ENCODE assay signal across 9 cellular contexts in the genomic region with DNA sequence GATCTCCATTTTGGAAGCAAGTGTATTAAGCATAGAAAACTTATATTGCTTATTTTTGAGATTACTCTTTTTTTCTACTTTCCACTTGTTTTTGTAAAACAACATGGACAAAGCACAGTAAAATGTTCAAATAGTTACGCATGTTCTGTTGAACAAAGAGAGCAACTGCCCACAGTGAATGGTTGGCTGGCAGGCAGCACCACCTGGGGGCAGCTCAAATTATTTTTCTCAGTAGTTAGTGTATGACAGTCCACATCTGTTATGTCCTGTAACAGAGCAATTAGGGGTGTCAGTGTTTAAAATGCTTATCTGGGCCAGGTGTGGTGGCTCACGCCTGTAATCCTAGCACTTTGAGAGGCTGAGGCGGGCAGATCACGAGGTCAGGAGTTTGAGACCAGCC. TPM values are rescaled to one million over a fixed set of nuclear protein-coding genes. Genes with fewer than 3 reads are reported as not detected.
DNase-seq lines count a peak whose midpoint lies in the region; ATAC-seq and TF ChIP-seq lines count a peak whose summit lies in the region.
"Had no signal": no experiment of that assay in that cellular context is flagged by ENCODE, and none has a peak within 500 bp of the region (broad histone marks: within the 10 kb centered on the region; RNA-seq: fewer than 3 reads in every experiment).

No MANE protein-coding gene starts in this region.

- WGBS in heart left ventricle, 4 donors = 66 to 75% (median 70%) methylated on average over 4 of the region's 4 CpGs
- WGBS in thyroid gland, 2 donors = 72 to 81% methylated on average over 4 of the region's 4 CpGs

- TF ChIP-seq POLR2A in heart left ventricle (IDR thresholded peaks at IDR 0.05) = no peak
- TF ChIP-seq POLR2A in thyroid gland (IDR thresholded peaks at IDR 0.05) = no peak

- in situ Hi-C loops in SK-MEL-5 (cut with HindIII; ENCODE audit: low pct_unique_long_range_greater_than_20kb, low sequenced_read_pairs) = no loop called here

- TF ChIP-seq CTCF in heart left ventricle (IDR thresholded peaks at IDR 0.05) (peak; percentile 18 to 63 (median 42)), thyroid gland (IDR thresholded peaks at IDR 0.05) (peak in 5 of 6 experiments; percentile 50 to 71 (median 60))

- H3K4me1 ChIP-seq in heart left ventricle (peaks cover 0 to 5% (median 0%) of the 10 kb centered on the region in 12 donors), thyroid gland (no peaks in the 10 kb centered on the region)
- H3K4me1 ChIP-seq: SJSA1 had no signal

- intact Hi-C loops in heart left ventricle (cut with DNase I) = loop anchor here (2.0 to 10.0 kb wide), 6 partner anchors 44 to 236 kb away; no protein-coding TSS in a partner anchor
- intact Hi-C loops in thyroid gland (cut with DNase I) = loop anchor here (10.0 kb wide), 1 partner anchor 236 kb away; no protein-coding TSS in a partner anchor

- peak in 3 of 4 donors; percentile 77 to 84 (median 81) for ATAC-seq in heart left ventricle
- ATAC-seq in HG03108 (IDR thresholded peaks at IDR 0.05; ENCODE audit: unreplicated experiment) = no peak
- no peak for ATAC-seq in GM18858 (IDR thresholded peaks at IDR 0.05; ENCODE audit: unreplicated experiment)

- H3K27ac ChIP-seq in heart left ventricle = no peak overlapping the region
- no peak overlapping the region for H3K27ac ChIP-seq in thyroid gland
- H3K27ac ChIP-seq: SJSA1 had no signal

- H3K9me3 ChIP-seq in heart left ventricle (peaks cover 0 to 4% (median 0%) of the 10 kb centered on the region in 12 donors), thyroid gland (no peaks in the 10 kb centered on the region)
- H3K9me3 ChIP-seq: SJSA1 had no signal

- DNase-seq in activated CD4-positive, alpha-beta T cell treated with anti-CD3 and anti-CD28 coated beads, Interleukin-2, amount 50 U/mL, for 1 hour = peak; percentile 11
- DNase-seq in activated CD4-positive, alpha-beta T cell treated with anti-CD3 and anti-CD28 coated beads for 1 hour = no peak
- DNase-seq in SK-MEL-5 (ENCODE audit: low read depth, low spot score) = peak; percentile 33
- peak in 2 of 5 donors; percentile 23 to 40 for DNase-seq in heart left ventricle
- peak; percentile 55 to 65 for DNase-seq in thyroid gland
- no peak for DNase-seq in HuH-7.5 (ENCODE audit: low spot score)

- H3K4me3 ChIP-seq in heart left ventricle = no peak overlapping the region
- no peak overlapping the region for H3K4me3 ChIP-seq in thyroid gland (replicated peaks in 1 of 3)
- H3K4me3 ChIP-seq: SJSA1 had no signal

- H3K36me3 ChIP-seq in heart left ventricle (no peaks in the 10 kb centered on the region), thyroid gland (no peaks in the 10 kb centered on the region)
- H3K36me3 ChIP-seq: SJSA1 had no signal

- peaks cover 0 to 6% (median 0%) of the 10 kb centered on the region in 9 donors for H3K27me3 ChIP-seq in heart left ventricle
- H3K27me3 ChIP-seq in thyroid gland = no peaks in the 10 kb centered on the region
- H3K27me3 ChIP-seq: SJSA1 had no signal

RNA-seq across cellular contexts. Expression of a gene that starts 46.1 kb away (rescaled TPM):
- total RNA-seq in SK-MEL-5 (2014; rRNA removed; shearing (Covaris generic)) = 31.9 and 32.4 TPM in 2 replicates
- polyA plus RNA-seq in SK-MEL-5 (2015; cell fraction: cytosol; rRNA removed) = 12.0 and 20.2 TPM in 2 replicates
- polyA plus RNA-seq in SK-MEL-5 (2015; cell fraction: nucleus; rRNA removed) = 16.6 and 18.7 TPM in 2 replicates
- total RNA-seq in heart left ventricle (10 to 100 TPM; 18.8 to 38.7 (median 24.8) TPM), thyroid gland (10 to 100 TPM; 23.0 to 36.8 (median 31.5) TPM)
- polyA plus RNA-seq in heart left ventricle = 10 to 100 TPM in 1 of 2 donors, 1 to 10 TPM in 1; 4.6 to 10.9 TPM

Comparison
In these comparisons a context has a peak if more than half of its experiments do, and no peak if none do; other contexts are left out.
1. DNase-seq: peak in activated CD4-positive, alpha-beta T cell treated with anti-CD3 and anti-CD28 coated beads, Interleukin-2, amount 50 U/mL, for 1 hour (single experiment), SK-MEL-5 (single experiment) and thyroid gland (2 of 2); none in activated CD4-positive, alpha-beta T cell treated with anti-CD3 and anti-CD28 coated beads for 1 hour (single experiment) and HuH-7.5 (single experiment).
2. ATAC-seq: peak in heart left ventricle (3 of 4); none in HG03108 (single experiment) and GM18858 (single experiment).